8 cellular contexts compared by ENCODE assay signal in the genomic region with DNA sequence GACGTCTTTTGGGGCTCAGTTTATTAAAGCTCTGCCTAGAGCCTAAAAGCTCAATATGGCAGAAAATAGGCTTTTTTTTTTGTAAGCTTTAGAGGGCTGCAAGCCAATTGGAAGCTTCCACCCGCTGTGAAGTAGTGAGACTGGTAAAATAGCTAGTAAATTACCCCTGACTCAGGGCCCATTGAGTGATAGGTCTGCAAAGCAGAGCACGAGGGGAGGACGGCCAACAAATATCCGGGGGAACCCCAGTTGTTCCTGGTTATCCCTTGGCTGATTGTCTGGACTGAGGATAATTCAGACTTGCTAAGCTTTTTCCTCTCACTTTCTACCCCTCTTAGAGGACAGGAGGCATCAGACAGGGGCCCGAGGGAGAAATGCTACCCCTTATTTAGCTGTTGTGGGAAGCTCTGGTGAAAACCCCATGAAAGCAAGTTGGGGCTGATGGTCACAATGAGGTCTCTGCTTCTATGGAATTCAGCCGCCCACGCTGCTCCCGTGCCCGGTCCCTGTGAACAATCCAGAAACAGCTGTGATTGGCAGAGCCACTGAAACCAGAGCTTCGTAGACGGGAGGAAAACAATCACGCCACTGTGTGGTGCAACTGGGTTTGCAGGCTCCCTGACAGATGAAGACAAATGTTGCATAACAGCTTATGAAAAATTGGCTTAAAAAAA.
A peak's percentile ranks its signal among the peaks of the same experiment; 100 is the strongest.
DNase-seq lines count a peak whose midpoint lies in the region; ATAC-seq and TF ChIP-seq lines count a peak whose summit lies in the region.

No MANE protein-coding gene starts in this region.

- TF ChIP-seq CTCF in BE2C (IDR thresholded peaks at IDR 0.05; ENCODE audit: low read depth, low read length) (peak; percentile 52), NB4 (IDR thresholded peaks at IDR 0.05; ENCODE audit: low read depth, low read length) (peak; percentile 40)

- H3K9me3 ChIP-seq in BE2C, result no peaks in the 10 kb centered on the region

- no peaks in the 10 kb centered on the region for H3K4me1 ChIP-seq in BE2C

- ATAC-seq in left cardiac atrium (peak; percentile 94 to 96), GM21576 (IDR thresholded peaks at IDR 0.05; ENCODE audit: unreplicated experiment) (no peak)

- TF ChIP-seq POLR2A in NB4 (IDR thresholded peaks at IDR 0.05; ENCODE audit: extremely low read depth, insufficient read length), result no peak

- DNase-seq in BE2C (peak; percentile 68), NB4 (ENCODE audit: low read depth) (peak; percentile 64), anterior cingulate cortex (lab: John Stamatoyannopoulos, UW) (peak in 56 of 58 donors; percentile 19 to 86 (median 65)), left cardiac atrium (peak; percentile 89), pulmonary artery endothelial cell (ENCODE audit: low read depth, low spot score) (peak; percentile 73), NCI-H2029 (lab: John Stamatoyannopoulos, UW) (no peak), KG1 (lab: John Stamatoyannopoulos, UW) (no peak)

- no peaks in the 10 kb centered on the region for H3K27me3 ChIP-seq in BE2C

- intact Hi-C loops in left cardiac atrium (cut with DNase I), result loop anchor here in 1 of 2 donors (1.0 to 5.0 kb wide), 2 partner anchors 170 to 263 kb away; partner anchors contain the start of gene PELI1

- no peak overlapping the region for H3K4me3 ChIP-seq in BE2C (ENCODE audit: low read depth, low read length)
- H3K4me3 ChIP-seq in NB4 (ENCODE audit: low read depth, low read length), result no peak overlapping the region

- H3K36me3 ChIP-seq in BE2C, result no peaks in the 10 kb centered on the region

Comparison
In these comparisons a context has a peak if more than half of its experiments do, and no peak if none do; other contexts are left out.
1. DNase-seq: peak in BE2C (single experiment), NB4 (single experiment), anterior cingulate cortex (56 of 58), left cardiac atrium (single experiment) and pulmonary artery endothelial cell (single experiment); none in NCI-H2029 (single experiment) and KG1 (single experiment).